Comparison of ENCODE assay signal across 6 cellular contexts in genomic region chr12:56115329-56115728, GRCh38. TPM values are rescaled to one million over a fixed set of nuclear protein-coding genes. Genes with fewer than 3 reads are reported as not detected.
A peak's percentile ranks its signal among the peaks of the same experiment; 100 is the strongest.
DNase-seq lines count a peak whose midpoint lies in the region; ATAC-seq and TF ChIP-seq lines count a peak whose summit lies in the region.

No MANE protein-coding gene starts in this region.

- DNase-seq in IMR-90 (peak; percentile 19), MCF 10A (ENCODE audit: unreplicated experiment) (peak; percentile 33), NCI-H1694 treated with DMSO at 0.1 percent for 48 hours (lab: John Stamatoyannopoulos, UW) (no peak), NOMO-1 (lab: John Stamatoyannopoulos, UW; ENCODE audit: unreplicated experiment in 2 of 2) (no peak)
- DNase-seq in stimulated activated CD4-positive, alpha-beta T cell treated with anti-CD3 and anti-CD28 coated beads, Interleukin-4, amount 100 ng/mL, for 4 hours: no peak

- H3K18ac ChIP-seq in IMR-90 (ENCODE audit: low read depth, low read length): no peak overlapping the region

- ATAC-seq in IMR-90 (ENCODE audit: low read depth): no peak

- peak overlapping the region; percentile 9; the same call in 1 of the 2 replicates for H2BK120ac ChIP-seq in IMR-90 (ENCODE audit: low read depth, low read length)

- H3K4me3 ChIP-seq in IMR-90 (ENCODE audit: insufficient read depth, low read depth, low read length): peak overlapping the region; percentile 85; the same call in 1 of the 2 replicates
- peak overlapping the region; percentile 64 for H3K4me3 ChIP-seq in neuron (ENCODE audit: low read length)

- no peak overlapping the region for H2BK20ac ChIP-seq in IMR-90 (ENCODE audit: low read depth, low read length)

- no peak for TF ChIP-seq POLR2A in IMR-90 (IDR thresholded peaks at IDR 0.05; ENCODE audit: low read depth, low read length)

- no peaks in the 10 kb centered on the region for H3K27me3 Mint-ChIP-seq in MCF 10A (ENCODE audit: insufficient read depth, unreplicated experiment)

- no peak overlapping the region for H2AFZ ChIP-seq in IMR-90 (replicated peaks; ENCODE audit: low read length, poor library complexity)
- H2AFZ ChIP-seq in neuron (ENCODE audit: low read depth, low read length): peak overlapping the region; percentile 83

- no TSS peak for BruUV-seq in IMR-90 (replicated peaks; lab: Mats Ljungman, UMichigan)
- BruUV-seq in MCF 10A (replicated peaks; lab: Mats Ljungman, UMichigan): no TSS peak

- H3K27ac ChIP-seq in IMR-90 (ENCODE audit: insufficient read depth, low read length): peak overlapping the region; percentile 92

- H3K36me3 Mint-ChIP-seq in MCF 10A (ENCODE audit: insufficient read depth, unreplicated experiment): peaks cover 71% of the 10 kb centered on the region

- H3K27me3 ChIP-seq in IMR-90 (ENCODE audit: control insufficient read depth, insufficient read depth, low read length) (no peaks in the 10 kb centered on the region), neuron (ENCODE audit: insufficient read depth, low read length) (no peaks in the 10 kb centered on the region)

- H3K79me1 ChIP-seq in IMR-90 (ENCODE audit: low read depth in 1 of 2, low read length in 2 of 2): peaks cover 9 to 38% of the 10 kb centered on the region in 2 experiments; a peak in 3 of 4 replicates

- H3K36me3 ChIP-seq in IMR-90 (ENCODE audit: control insufficient read depth, insufficient read depth, low read length) (peaks cover 24% of the 10 kb centered on the region), neuron (ENCODE audit: insufficient read depth, low read length) (peaks cover 41% of the 10 kb centered on the region)

- CTCF ChIA-PET in IMR-90 (lab: Yijun Ruan, JAX) (interaction anchor here (1.6 kb wide), 1 partner anchor 36 kb away, joined by 4 read pairs; no protein-coding TSS in a partner anchor), MCF 10A (lab: Yijun Ruan, JAX) (interaction anchor here (0.6 to 1.7 kb wide), 4 partner anchors 10 to 229 kb away, joined by 3 to 8 read pairs (median 6); no protein-coding TSS in a partner anchor)

- H2AK5ac ChIP-seq in IMR-90 (ENCODE audit: low read depth, low read length): peak overlapping the region; percentile 71; the same call in 1 of the 2 replicates

- H4K91ac ChIP-seq in IMR-90 (ENCODE audit: insufficient read depth, low read depth, low read length): peak overlapping the region; percentile 67; the same call in 1 of the 2 replicates

- H3K14ac ChIP-seq in IMR-90 (replicated peaks; ENCODE audit: low read depth, low read length): peak overlapping the region; percentile 62

- H3K9me3 Mint-ChIP-seq in MCF 10A (ENCODE audit: unreplicated experiment): no peaks in the 10 kb centered on the region

- H2AK9ac ChIP-seq in IMR-90 (replicated peaks; ENCODE audit: low read depth, low read length, poor library complexity): peak overlapping the region; percentile 74

- intact Hi-C loops in IMR-90 (cut with micrococcal nuclease) (no loop called here), MCF 10A (cut with micrococcal nuclease) (loop anchor here (5.0 kb wide), 2 partner anchors 37 to 352 kb away; partner anchors contain the start of genes MYL6B and SPRYD4)

- H3K9me1 ChIP-seq in IMR-90 (ENCODE audit: insufficient read depth, low read length): no peaks in the 10 kb centered on the region

- in situ Hi-C loops in IMR-90 (cut with MboI; ENCODE audit: low sequenced_read_pairs): no loop called here

- H4K8ac ChIP-seq in IMR-90 (ENCODE audit: low read depth in 2 of 2, low read length in 2 of 2): peak overlapping the region; percentile 86 to 90

- H3K56ac ChIP-seq in IMR-90 (ENCODE audit: extremely low read depth, insufficient read depth, low read length): no peak overlapping the region

- peaks cover 7% of the 10 kb centered on the region for H3K4me1 ChIP-seq in IMR-90 (ENCODE audit: control insufficient read depth, insufficient read depth, low read length)
- peaks cover 18% of the 10 kb centered on the region for H3K4me1 ChIP-seq in neuron (ENCODE audit: insufficient read depth, low read length)

- H2BK5ac ChIP-seq in IMR-90 (ENCODE audit: low read depth, low read length, poor library complexity, severe bottlenecking): peak overlapping the region; percentile 87

- H3K9ac ChIP-seq in IMR-90 (ENCODE audit: low read depth, low read length): no peak overlapping the region

- peaks cover 7% of the 10 kb centered on the region for H4K20me1 ChIP-seq in IMR-90 (ENCODE audit: insufficient read depth, low read length)

- H3K9me3 ChIP-seq in IMR-90 (ENCODE audit: control insufficient read depth, insufficient read depth, low read length) (no peaks in the 10 kb centered on the region), neuron (ENCODE audit: low read length) (no peaks in the 10 kb centered on the region)

- H3K4me2 ChIP-seq in IMR-90 (ENCODE audit: low read depth, low read length): peak overlapping the region; percentile 71; the same call in 1 of the 2 replicates

- TF ChIP-seq RAD21 in IMR-90 (IDR thresholded peaks at IDR 0.05; ENCODE audit: low read length): no peak

- H3K27ac Mint-ChIP-seq in MCF 10A (ENCODE audit: low read depth, unreplicated experiment): peak overlapping the region; percentile 100

- H3K23ac ChIP-seq in IMR-90 (ENCODE audit: low read depth, low read length): peak overlapping the region; percentile 19; the same call in 1 of the 2 replicates

- H3K4me3 Mint-ChIP-seq in MCF 10A (ENCODE audit: unreplicated experiment): peak overlapping the region; percentile 95

- no peak for TF ChIP-seq CTCF in IMR-90 (conservative IDR thresholded peaks at IDR 0.05; ENCODE audit: low read depth, low read length)
- no peak for TF ChIP-seq CTCF in MCF 10A (IDR thresholded peaks at IDR 0.05; ENCODE audit: unreplicated experiment)

- WGBS in IMR-90 (ENCODE audit: extremely low coverage in 2 of 2, insufficient read length in 1 of 2), 2 experiments: 86% methylated on average over 2 of the region's 10 CpGs; no CpG with 5 or more reads in 1 of the 2 experiments

- peak overlapping the region; percentile 63 for H4K5ac ChIP-seq in IMR-90 (ENCODE audit: low read depth, low read length)

- peaks cover 24% of the 10 kb centered on the region for H3K4me1 Mint-ChIP-seq in MCF 10A (ENCODE audit: insufficient read depth, unreplicated experiment)

- H3K4ac ChIP-seq in IMR-90 (ENCODE audit: low read depth, low read length): peak overlapping the region; percentile 78

- no peak overlapping the region for H2BK15ac ChIP-seq in IMR-90 (ENCODE audit: low read depth, low read length)

- dilution Hi-C loops in IMR-90 (cut with HindIII; ENCODE audit: low sequenced_read_pairs, unreplicated experiment): no loop called here

- POLR2A ChIA-PET in IMR-90 (lab: Charles Lee; ENCODE audit: unreplicated experiment) (no interaction called here), MCF 10A (lab: Yijun Ruan, JAX) (interaction anchor here (0.5 to 6.7 kb wide), 23 partner anchors 9 to 557 kb away, joined by 3 to 249 read pairs (median 4); partner anchors contain the start of genes DNAJC14, ERBB3, ESYT1 and MYL6)

TF ChIP-seq in IMR-90, 13 proteins besides CTCF, POLR2A, EP300 and RAD21:
- TF ChIP-seq CEBPB (IDR thresholded peaks at IDR 0.05; ENCODE audit: low read depth, low read length) (no peak), FOS (IDR thresholded peaks at IDR 0.05; ENCODE audit: low read depth, low read length) (no peak), SMC3 (IDR thresholded peaks at IDR 0.05; ENCODE audit: low read depth, low read length) (no peak), MAFK (IDR thresholded peaks at IDR 0.05; ENCODE audit: low read depth, low read length) (no peak), BHLHE40 (IDR thresholded peaks at IDR 0.05; ENCODE audit: low read depth, low read length) (no peak), USF2 (IDR thresholded peaks at IDR 0.05; ENCODE audit: low read depth, low read length) (no peak), MXI1 (IDR thresholded peaks at IDR 0.05; ENCODE audit: borderline replicate concordance, low read depth, low read length) (no peak), RFX5 (IDR thresholded peaks at IDR 0.05; ENCODE audit: low read depth, low read length) (no peak), NFE2L2 (IDR thresholded peaks at IDR 0.05; ENCODE audit: low read depth, low read length) (no peak)

RNA-seq across cellular contexts. Expression of gene RPL41, which starts 1.1 kb away (rescaled TPM):
- total RNA-seq in IMR-90 (2012; rRNA removed): 1,119 and 1,341 TPM in 2 replicates
- polyA plus RNA-seq in IMR-90 (2012; rRNA removed): 8,623 and 9,394 TPM in 2 replicates
- 2,295 and 6,760 TPM in 2 replicates for polyA plus RNA-seq in IMR-90 (2012; cell fraction: cytosol; rRNA removed)
- polyA plus RNA-seq in IMR-90 (2012; cell fraction: nucleus; rRNA removed; ENCODE audit: low replicate concordance): 409 and 2,237 TPM in 2 replicates
- total RNA-seq in MCF 10A (2022): 4,675 and 4,734 TPM in 2 replicates

RNA-seq across cellular contexts. Expression of gene ZC3H10, which starts 2.7 kb away (rescaled TPM):
- total RNA-seq in IMR-90 (2012; rRNA removed): 3.3 and 3.6 TPM in 2 replicates
- 1.1 and 1.5 TPM in 2 replicates for polyA plus RNA-seq in IMR-90 (2012; rRNA removed)
- polyA plus RNA-seq in IMR-90 (2012; cell fraction: cytosol; rRNA removed): 0.48 and 1.1 TPM in 2 replicates
- polyA plus RNA-seq in IMR-90 (2012; cell fraction: nucleus; rRNA removed; ENCODE audit: low replicate concordance): 1.7 and 2.8 TPM in 2 replicates
- 2.8 and 3.5 TPM in 2 replicates for total RNA-seq in MCF 10A (2022)

RNA-seq across cellular contexts. Expression of gene PA2G4, which starts 11.0 kb away (rescaled TPM):
- 198 and 251 TPM in 2 replicates for total RNA-seq in IMR-90 (2012; rRNA removed)
- polyA plus RNA-seq in IMR-90 (2012; rRNA removed): 158 and 166 TPM in 2 replicates
- polyA plus RNA-seq in IMR-90 (2012; cell fraction: cytosol; rRNA removed): 62.7 and 83.2 TPM in 2 replicates
- 31.0 and 112 TPM in 2 replicates for polyA plus RNA-seq in IMR-90 (2012; cell fraction: nucleus; rRNA removed; ENCODE audit: low replicate concordance)
- total RNA-seq in MCF 10A (2022): 158 and 205 TPM in 2 replicates

RNA-seq across cellular contexts. Expression of gene ESYT1, which starts 12.7 kb away (rescaled TPM):
- total RNA-seq in IMR-90 (2012; rRNA removed): 137 and 150 TPM in 2 replicates
- polyA plus RNA-seq in IMR-90 (2012; rRNA removed): 153 and 157 TPM in 2 replicates
- 133 and 158 TPM in 2 replicates for polyA plus RNA-seq in IMR-90 (2012; cell fraction: cytosol; rRNA removed)
- 156 and 212 TPM in 2 replicates for polyA plus RNA-seq in IMR-90 (2012; cell fraction: nucleus; rRNA removed; ENCODE audit: low replicate concordance)
- total RNA-seq in MCF 10A (2022): 111 and 123 TPM in 2 replicates

RNA-seq across cellular contexts. Expression of gene ERBB3, which starts 35.4 kb away (rescaled TPM):
- total RNA-seq in IMR-90 (2012; rRNA removed): 2.2 and 2.5 TPM in 2 replicates
- 1.4 and 1.5 TPM in 2 replicates for polyA plus RNA-seq in IMR-90 (2012; rRNA removed)
- 0.76 and 1.7 TPM in 2 replicates for polyA plus RNA-seq in IMR-90 (2012; cell fraction: cytosol; rRNA removed)
- 0.81 and 1.8 TPM in 2 replicates for polyA plus RNA-seq in IMR-90 (2012; cell fraction: nucleus; rRNA removed; ENCODE audit: low replicate concordance)
- total RNA-seq in MCF 10A (2022): 1.1 and 3.7 TPM in 2 replicates

Comparison
In these comparisons a context has a peak if more than half of its experiments do, and no peak if none do; other contexts are left out.
1. DNase-seq: peak in IMR-90 (single experiment) and MCF 10A (single experiment); none in NCI-H1694 treated with DMSO at 0.1 percent for 48 hours (single experiment), stimulated activated CD4-positive, alpha-beta T cell treated with anti-CD3 and anti-CD28 coated beads, Interleukin-4, amount 100 ng/mL, for 4 hours (0 of 2) and NOMO-1 (0 of 2).